ENCODE assay signal across 1 cellular context in the genomic region with DNA sequence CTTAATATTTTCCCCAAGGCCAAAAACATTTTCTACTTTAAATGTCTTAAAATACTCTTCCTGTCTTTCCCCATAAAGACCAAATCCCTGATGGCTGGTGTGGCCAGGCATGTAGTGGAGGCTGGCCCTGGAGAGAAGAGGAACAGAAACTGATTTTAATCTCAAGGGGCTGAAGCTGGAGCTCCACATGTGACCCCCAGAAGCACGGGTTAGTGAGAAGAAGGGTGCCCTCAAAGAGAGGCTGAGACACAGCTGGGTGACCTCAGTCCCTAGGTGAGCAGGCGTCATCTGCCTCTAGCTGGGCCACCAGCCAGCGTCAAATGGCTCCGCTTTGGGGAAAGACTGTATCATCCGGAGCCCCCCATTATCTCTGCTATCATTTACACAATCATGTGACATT.
TF ChIP-seq lines count a peak whose summit lies in the region.

No MANE protein-coding gene starts in this region.

TF ChIP-seq in H1, 55 proteins besides CTCF, POLR2A, EP300 and RAD21 (continued from another document):
- TF ChIP-seq, protein P1, sequence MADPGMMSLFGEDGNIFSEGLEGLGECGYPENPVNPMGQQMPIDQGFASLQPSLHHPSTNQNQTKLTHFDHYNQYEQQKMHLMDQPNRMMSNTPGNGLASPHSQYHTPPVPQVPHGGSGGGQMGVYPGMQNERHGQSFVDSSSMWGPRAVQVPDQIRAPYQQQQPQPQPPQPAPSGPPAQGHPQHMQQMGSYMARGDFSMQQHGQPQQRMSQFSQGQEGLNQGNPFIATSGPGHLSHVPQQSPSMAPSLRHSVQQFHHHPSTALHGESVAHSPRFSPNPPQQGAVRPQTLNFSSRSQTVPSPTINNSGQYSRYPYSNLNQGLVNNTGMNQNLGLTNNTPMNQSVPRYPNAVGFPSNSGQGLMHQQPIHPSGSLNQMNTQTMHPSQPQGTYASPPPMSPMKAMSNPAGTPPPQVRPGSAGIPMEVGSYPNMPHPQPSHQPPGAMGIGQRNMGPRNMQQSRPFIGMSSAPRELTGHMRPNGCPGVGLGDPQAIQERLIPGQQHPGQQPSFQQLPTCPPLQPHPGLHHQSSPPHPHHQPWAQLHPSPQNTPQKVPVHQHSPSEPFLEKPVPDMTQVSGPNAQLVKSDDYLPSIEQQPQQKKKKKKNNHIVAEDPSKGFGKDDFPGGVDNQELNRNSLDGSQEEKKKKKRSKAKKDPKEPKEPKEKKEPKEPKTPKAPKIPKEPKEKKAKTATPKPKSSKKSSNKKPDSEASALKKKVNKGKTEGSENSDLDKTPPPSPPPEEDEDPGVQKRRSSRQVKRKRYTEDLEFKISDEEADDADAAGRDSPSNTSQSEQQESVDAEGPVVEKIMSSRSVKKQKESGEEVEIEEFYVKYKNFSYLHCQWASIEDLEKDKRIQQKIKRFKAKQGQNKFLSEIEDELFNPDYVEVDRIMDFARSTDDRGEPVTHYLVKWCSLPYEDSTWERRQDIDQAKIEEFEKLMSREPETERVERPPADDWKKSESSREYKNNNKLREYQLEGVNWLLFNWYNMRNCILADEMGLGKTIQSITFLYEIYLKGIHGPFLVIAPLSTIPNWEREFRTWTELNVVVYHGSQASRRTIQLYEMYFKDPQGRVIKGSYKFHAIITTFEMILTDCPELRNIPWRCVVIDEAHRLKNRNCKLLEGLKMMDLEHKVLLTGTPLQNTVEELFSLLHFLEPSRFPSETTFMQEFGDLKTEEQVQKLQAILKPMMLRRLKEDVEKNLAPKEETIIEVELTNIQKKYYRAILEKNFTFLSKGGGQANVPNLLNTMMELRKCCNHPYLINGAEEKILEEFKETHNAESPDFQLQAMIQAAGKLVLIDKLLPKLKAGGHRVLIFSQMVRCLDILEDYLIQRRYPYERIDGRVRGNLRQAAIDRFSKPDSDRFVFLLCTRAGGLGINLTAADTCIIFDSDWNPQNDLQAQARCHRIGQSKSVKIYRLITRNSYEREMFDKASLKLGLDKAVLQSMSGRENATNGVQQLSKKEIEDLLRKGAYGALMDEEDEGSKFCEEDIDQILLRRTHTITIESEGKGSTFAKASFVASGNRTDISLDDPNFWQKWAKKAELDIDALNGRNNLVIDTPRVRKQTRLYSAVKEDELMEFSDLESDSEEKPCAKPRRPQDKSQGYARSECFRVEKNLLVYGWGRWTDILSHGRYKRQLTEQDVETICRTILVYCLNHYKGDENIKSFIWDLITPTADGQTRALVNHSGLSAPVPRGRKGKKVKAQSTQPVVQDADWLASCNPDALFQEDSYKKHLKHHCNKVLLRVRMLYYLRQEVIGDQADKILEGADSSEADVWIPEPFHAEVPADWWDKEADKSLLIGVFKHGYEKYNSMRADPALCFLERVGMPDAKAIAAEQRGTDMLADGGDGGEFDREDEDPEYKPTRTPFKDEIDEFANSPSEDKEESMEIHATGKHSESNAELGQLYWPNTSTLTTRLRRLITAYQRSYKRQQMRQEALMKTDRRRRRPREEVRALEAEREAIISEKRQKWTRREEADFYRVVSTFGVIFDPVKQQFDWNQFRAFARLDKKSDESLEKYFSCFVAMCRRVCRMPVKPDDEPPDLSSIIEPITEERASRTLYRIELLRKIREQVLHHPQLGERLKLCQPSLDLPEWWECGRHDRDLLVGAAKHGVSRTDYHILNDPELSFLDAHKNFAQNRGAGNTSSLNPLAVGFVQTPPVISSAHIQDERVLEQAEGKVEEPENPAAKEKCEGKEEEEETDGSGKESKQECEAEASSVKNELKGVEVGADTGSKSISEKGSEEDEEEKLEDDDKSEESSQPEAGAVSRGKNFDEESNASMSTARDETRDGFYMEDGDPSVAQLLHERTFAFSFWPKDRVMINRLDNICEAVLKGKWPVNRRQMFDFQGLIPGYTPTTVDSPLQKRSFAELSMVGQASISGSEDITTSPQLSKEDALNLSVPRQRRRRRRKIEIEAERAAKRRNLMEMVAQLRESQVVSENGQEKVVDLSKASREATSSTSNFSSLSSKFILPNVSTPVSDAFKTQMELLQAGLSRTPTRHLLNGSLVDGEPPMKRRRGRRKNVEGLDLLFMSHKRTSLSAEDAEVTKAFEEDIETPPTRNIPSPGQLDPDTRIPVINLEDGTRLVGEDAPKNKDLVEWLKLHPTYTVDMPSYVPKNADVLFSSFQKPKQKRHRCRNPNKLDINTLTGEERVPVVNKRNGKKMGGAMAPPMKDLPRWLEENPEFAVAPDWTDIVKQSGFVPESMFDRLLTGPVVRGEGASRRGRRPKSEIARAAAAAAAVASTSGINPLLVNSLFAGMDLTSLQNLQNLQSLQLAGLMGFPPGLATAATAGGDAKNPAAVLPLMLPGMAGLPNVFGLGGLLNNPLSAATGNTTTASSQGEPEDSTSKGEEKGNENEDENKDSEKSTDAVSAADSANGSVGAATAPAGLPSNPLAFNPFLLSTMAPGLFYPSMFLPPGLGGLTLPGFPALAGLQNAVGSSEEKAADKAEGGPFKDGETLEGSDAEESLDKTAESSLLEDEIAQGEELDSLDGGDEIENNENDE (IDR thresholded peaks at IDR 0.05; ENCODE audit: insufficient replicate concordance, low read length) = no peak
- TF ChIP-seq, protein P2, sequence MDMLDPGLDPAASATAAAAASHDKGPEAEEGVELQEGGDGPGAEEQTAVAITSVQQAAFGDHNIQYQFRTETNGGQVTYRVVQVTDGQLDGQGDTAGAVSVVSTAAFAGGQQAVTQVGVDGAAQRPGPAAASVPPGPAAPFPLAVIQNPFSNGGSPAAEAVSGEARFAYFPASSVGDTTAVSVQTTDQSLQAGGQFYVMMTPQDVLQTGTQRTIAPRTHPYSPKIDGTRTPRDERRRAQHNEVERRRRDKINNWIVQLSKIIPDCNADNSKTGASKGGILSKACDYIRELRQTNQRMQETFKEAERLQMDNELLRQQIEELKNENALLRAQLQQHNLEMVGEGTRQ (IDR thresholded peaks at IDR 0.05; ENCODE audit: low read length) = no peak
- TF ChIP-seq CTBP2 (IDR thresholded peaks at IDR 0.05; ENCODE audit: borderline replicate concordance, insufficient read depth, insufficient read length, low read length) = no peak
- TF ChIP-seq SIX5 (IDR thresholded peaks at IDR 0.05; ENCODE audit: low read depth, low read length) = no peak
- no peak for TF ChIP-seq ZNF274 (IDR thresholded peaks at IDR 0.05; ENCODE audit: borderline replicate concordance, extremely low read depth, low read length)
- no peak for TF ChIP-seq ASH2L (IDR thresholded peaks at IDR 0.05; ENCODE audit: low read length)
- TF ChIP-seq BRCA1 (IDR thresholded peaks at IDR 0.05; ENCODE audit: low read depth, low read length) = no peak
